Comparison of ENCODE assay signal across 10 cellular contexts in genomic region chr7:5636446-5636835, GRCh38. TPM values are rescaled to one million over a fixed set of nuclear protein-coding genes. Genes with fewer than 3 reads are reported as not detected.
DNase-seq lines count a peak whose midpoint lies in the region; ATAC-seq and TF ChIP-seq lines count a peak whose summit lies in the region.
"Had no signal": no experiment of that assay in that cellular context is flagged by ENCODE, and none has a peak within 500 bp of the region (broad histone marks: within the 10 kb centered on the region; RNA-seq: fewer than 3 reads in every experiment).

No MANE protein-coding gene starts in this region.

- DNase-seq in heart left ventricle (peak in 1 of 5 donors; percentile 3), Right ventricle myocardium inferior (ENCODE audit: missing footprints) (no peak), endothelial cell (ENCODE audit: low spot score) (peak; percentile 33), cerebellar nuclear complex (lab: John Stamatoyannopoulos, UW) (no peak), lower lobe of right lung (no peak), GOT3 (lab: John Stamatoyannopoulos, UW) (no peak)
- no peak for DNase-seq in NK-92 treated with Interleukin-12 subunit alpha and Interleukin-12 subunit beta, amount 100 ng/mL, for 24 hours (lab: John Stamatoyannopoulos, UW)
- DNase-seq: T-cell had no signal

- H3K27ac ChIP-seq in heart left ventricle, result peak overlapping the region; percentile 17 to 75 (median 44)
- H3K27ac ChIP-seq in muscle layer of duodenum (ENCODE audit: low read length), result peak overlapping the region; percentile 22
- no peak overlapping the region for H3K27ac ChIP-seq in lower lobe of right lung

- peak overlapping the region; percentile 100 for H3K27ac Mint-ChIP-seq in endothelial cell (ENCODE audit: unreplicated experiment)
- H3K27ac Mint-ChIP-seq: B cell had no signal

- H3K9me3 Mint-ChIP-seq in endothelial cell (ENCODE audit: unreplicated experiment), result no peaks in the 10 kb centered on the region
- H3K9me3 Mint-ChIP-seq: T-cell had no signal

- no peaks in the 10 kb centered on the region for H3K27me3 ChIP-seq in heart left ventricle
- H3K27me3 ChIP-seq in muscle layer of duodenum (ENCODE audit: low read depth, low read length), result no peaks in the 10 kb centered on the region
- no peaks in the 10 kb centered on the region for H3K27me3 ChIP-seq in lower lobe of right lung (ENCODE audit: low read depth)

- intact Hi-C loops in heart left ventricle (cut with DNase I), result no loop called here
- intact Hi-C loops in Right ventricle myocardium inferior (cut with DNase I), result no loop called here
- intact Hi-C loops in lower lobe of right lung (cut with DNase I), result no loop called here

- H3K27me3 Mint-ChIP-seq in endothelial cell (ENCODE audit: unreplicated experiment), result peaks cover 19% of the 10 kb centered on the region
- H3K27me3 Mint-ChIP-seq: B cell, T-cell had no signal

- no peak for TF ChIP-seq POLR2A in heart left ventricle (IDR thresholded peaks at IDR 0.05)

- peaks cover 24% of the 10 kb centered on the region for H3K36me3 Mint-ChIP-seq in endothelial cell (ENCODE audit: low read depth, unreplicated experiment)

- WGBS in heart left ventricle, 4 donors, result 46 to 60% (median 56%) methylated on average over 9 of the region's 9 CpGs

- TF ChIP-seq CTCF in heart left ventricle (IDR thresholded peaks at IDR 0.05) (no peak), endothelial cell (IDR thresholded peaks at IDR 0.05; ENCODE audit: unreplicated experiment) (no peak), lower lobe of right lung (IDR thresholded peaks at IDR 0.05) (no peak)

- ATAC-seq in heart left ventricle, result peak in 1 of 4 donors; percentile 1
- no peak for ATAC-seq in Right ventricle myocardium inferior
- ATAC-seq in lower lobe of right lung, result no peak
- ATAC-seq: T-cell had no signal

- H3K4me1 ChIP-seq in heart left ventricle, result peaks cover 5 to 66% (median 48%) of the 10 kb centered on the region in 12 donors
- peaks cover 33 to 57% of the 10 kb centered on the region in 2 donors for H3K4me1 ChIP-seq in muscle layer of duodenum (ENCODE audit: control insufficient read depth in 1 of 2, insufficient read depth in 2 of 2, low read length in 2 of 2)
- peaks cover 47% of the 10 kb centered on the region for H3K4me1 ChIP-seq in lower lobe of right lung

- H3K36me3 ChIP-seq in heart left ventricle, result peaks cover 0 to 46% (median 35%) of the 10 kb centered on the region in 9 donors
- peaks cover 8 to 22% of the 10 kb centered on the region in 2 donors for H3K36me3 ChIP-seq in muscle layer of duodenum (ENCODE audit: control insufficient read depth in 1 of 2, insufficient read depth in 2 of 2, low read length in 2 of 2)
- H3K36me3 ChIP-seq in lower lobe of right lung, result peaks cover 49% of the 10 kb centered on the region

- peaks cover 81% of the 10 kb centered on the region for H3K4me1 Mint-ChIP-seq in endothelial cell (ENCODE audit: unreplicated experiment)

- H3K4me3 ChIP-seq in heart left ventricle (no peak overlapping the region), muscle layer of duodenum (ENCODE audit: low read depth in 1 of 2, low read length in 2 of 2) (peak overlapping the region in 1 of 2 donors; percentile 2), lower lobe of right lung (no peak overlapping the region)

- H3K9me3 ChIP-seq in heart left ventricle (no peaks in the 10 kb centered on the region), muscle layer of duodenum (ENCODE audit: control insufficient read depth in 1 of 2, low read length in 2 of 2) (no peaks in the 10 kb centered on the region), lower lobe of right lung (no peaks in the 10 kb centered on the region)

- H3K4me3 Mint-ChIP-seq in endothelial cell (ENCODE audit: unreplicated experiment), result peak overlapping the region; percentile 56
- H3K4me3 Mint-ChIP-seq: B cell, T-cell had no signal

RNA-seq across cellular contexts. Expression of gene FSCN1, which starts 43.8 kb away (rescaled TPM):
- total RNA-seq in heart left ventricle (10 to 100 TPM in 7 of 9 donors, 1 to 10 TPM in 2; 8.0 to 74.6 (median 19.8) TPM), Right ventricle myocardium inferior (12.9 TPM), endothelial cell (ENCODE audit: unreplicated experiment) (1,785 TPM), lower lobe of right lung (43.8 TPM)
- polyA plus RNA-seq in heart left ventricle, result 10 to 100 TPM in 1 of 2 donors, 1 to 10 TPM in 1; 5.7 to 26.0 TPM

Comparison
In these comparisons a context has a peak if more than half of its experiments do, and no peak if none do; other contexts are left out.
1. RNA of gene FSCN1, which starts 43.8 kb away (total RNA-seq): 1,785 TPM in endothelial cell (single experiment); 43.8 TPM in lower lobe of right lung (single experiment), 8.0 to 74.6 TPM in heart left ventricle and 12.9 TPM in Right ventricle myocardium inferior (single experiment); every median in the first group is over 10 times any median in the second.